Comparison of ENCODE assay signal across 13 cellular contexts in genomic region chr16:31092330-31092729, GRCh38. TPM values are rescaled to one million over a fixed set of nuclear protein-coding genes. Genes with fewer than 3 reads are reported as not detected.
DNase-seq lines count a peak whose midpoint lies in the region; ATAC-seq and TF ChIP-seq lines count a peak whose summit lies in the region.
"Had no signal": no experiment of that assay in that cellular context is flagged by ENCODE, and none has a peak within 500 bp of the region (broad histone marks: within the 10 kb centered on the region; RNA-seq: fewer than 3 reads in every experiment).

No MANE protein-coding gene starts in this region.

- H3K9ac ChIP-seq in DND-41 (ENCODE audit: low read depth, low read length), result no peak overlapping the region
- H3K9ac ChIP-seq: BLaER1 had no signal

- DNase-seq in AG10803 (ENCODE audit: low read depth), result peak; percentile 44
- DNase-seq in DND-41, result no peak
- no peak for DNase-seq in activated CD8-positive, alpha-beta T cell treated with anti-CD3 and anti-CD28 coated beads for 36 hours
- no peak for DNase-seq in mesothelial cell of epicardium (ENCODE audit: low spot score in 2 of 2, unreplicated experiment in 2 of 2)
- no peak for DNase-seq in NCI-H2081 (lab: John Stamatoyannopoulos, UW)
- DNase-seq in activated effector memory CD4-positive, alpha-beta T cell treated with Interleukin-2 at 50 U/mL for 16 hours, result no peak
- DNase-seq in stimulated activated naive CD8-positive, alpha-beta T cell treated with anti-CD3 and anti-CD28 coated beads, Interleukin-15, Interleukin-2, amounts not matched to agents 100 U/mL and 50 U/mL, for 24 hours, result no peak
- DNase-seq: body of pancreas; stimulated activated CD4-positive, alpha-beta T cell treated with anti-CD3 and anti-CD28 coated beads, Interleukin-2, amount 100 ng/mL, for 48 hours; stomach had no signal

- peaks cover 28% of the 10 kb centered on the region for H3K4me1 ChIP-seq in DND-41 (ENCODE audit: insufficient read depth, low read length)

- ATAC-seq in DND-41 (ENCODE audit: insufficient read depth, low read depth) (no peak), GM18907 (IDR thresholded peaks at IDR 0.05; ENCODE audit: unreplicated experiment) (no peak)
- ATAC-seq in activated CD8-positive, alpha-beta T cell treated with anti-CD3 and anti-CD28 coated beads for 36 hours, result no peak
- ATAC-seq in stimulated activated naive CD8-positive, alpha-beta T cell treated with anti-CD3 and anti-CD28 coated beads, Interleukin-15, Interleukin-2, amounts not matched to agents 100 U/mL and 50 U/mL, for 24 hours, result no peak
- ATAC-seq: body of pancreas, psoas muscle had no signal

- intact Hi-C loops in activated CD8-positive, alpha-beta T cell treated with anti-CD3 and anti-CD28 coated beads for 36 hours (cut with micrococcal nuclease), result no loop called here

- POLR2A ChIA-PET in activated CD8-positive, alpha-beta T cell treated with anti-CD3 and anti-CD28 coated beads for 36 hours (lab: Charles Lee), result interaction anchor here (0.8 to 2.3 kb wide), 5 partner anchors 15 to 110 kb away, joined by 3 to 7 read pairs (median 4); partner anchors contain the start of genes FUS, PYCARD, ZNF646 and ZNF668

- peak overlapping the region; percentile 32 for H3K4me3 Mint-ChIP-seq in activated CD8-positive, alpha-beta T cell treated with anti-CD3 and anti-CD28 coated beads for 36 hours
- H3K4me3 Mint-ChIP-seq in mesothelial cell of epicardium, result peak overlapping the region; percentile 37

- no peaks in the 10 kb centered on the region for H3K27me3 ChIP-seq in DND-41 (ENCODE audit: insufficient read depth, low read length, poor library complexity)
- H3K27me3 ChIP-seq: BLaER1, body of pancreas, stomach had no signal

- no peak overlapping the region for H3K27ac Mint-ChIP-seq in activated CD8-positive, alpha-beta T cell treated with anti-CD3 and anti-CD28 coated beads for 36 hours
- H3K27ac Mint-ChIP-seq in mesothelial cell of epicardium, result peak overlapping the region; percentile 3

- H3K4me3 ChIP-seq in AG10803 (ENCODE audit: low read length), result no peak overlapping the region
- H3K4me3 ChIP-seq in DND-41 (ENCODE audit: low read depth in 1 of 2, low read length in 2 of 2), result no peak overlapping the region
- H3K4me3 ChIP-seq: BLaER1, body of pancreas, psoas muscle had no signal

- H3K79me2 ChIP-seq in DND-41 (ENCODE audit: insufficient read depth, low read length), result peaks cover 37% of the 10 kb centered on the region

- no peak overlapping the region for H3K27ac ChIP-seq in DND-41 (ENCODE audit: low read length)
- H3K27ac ChIP-seq: BLaER1, body of pancreas, psoas muscle had no signal

- H3K4me1 Mint-ChIP-seq in activated CD8-positive, alpha-beta T cell treated with anti-CD3 and anti-CD28 coated beads for 36 hours (ENCODE audit: low read depth), result peaks cover 22% of the 10 kb centered on the region
- H3K4me1 Mint-ChIP-seq in mesothelial cell of epicardium, result peaks cover 11% of the 10 kb centered on the region

- H2AFZ ChIP-seq in DND-41 (ENCODE audit: low read depth, low read length), result no peak overlapping the region

- H3K36me3 Mint-ChIP-seq in activated CD8-positive, alpha-beta T cell treated with anti-CD3 and anti-CD28 coated beads for 36 hours (ENCODE audit: low read depth), result peaks cover 17% of the 10 kb centered on the region
- peaks cover 2% of the 10 kb centered on the region for H3K36me3 Mint-ChIP-seq in mesothelial cell of epicardium

- no peaks in the 10 kb centered on the region for H3K9me3 ChIP-seq in DND-41 (ENCODE audit: insufficient read depth, low read length, severe bottlenecking)
- H3K9me3 ChIP-seq: BLaER1, body of pancreas, psoas muscle, stomach had no signal

- CTCF ChIA-PET in activated CD8-positive, alpha-beta T cell treated with anti-CD3 and anti-CD28 coated beads for 36 hours (lab: Charles Lee), result interaction anchor here (0.8 to 2.3 kb wide), 6 partner anchors 19 to 138 kb away, joined by 3 to 11 read pairs (median 4); partner anchors contain the start of genes HSD3B7 and ZNF668

- peak overlapping the region; percentile 78; the same call in 1 of the 2 replicates for H3K4me2 ChIP-seq in DND-41 (ENCODE audit: insufficient read depth, low read length)
- H3K4me2 ChIP-seq: BLaER1 had no signal

- no peaks in the 10 kb centered on the region for H3K27me3 Mint-ChIP-seq in activated CD8-positive, alpha-beta T cell treated with anti-CD3 and anti-CD28 coated beads for 36 hours
- H3K27me3 Mint-ChIP-seq in mesothelial cell of epicardium (ENCODE audit: low read depth), result no peaks in the 10 kb centered on the region

- TF ChIP-seq CTCF in AG10803 (conservative IDR thresholded peaks at IDR 0.05; ENCODE audit: low read length) (no peak), DND-41 (IDR thresholded peaks at IDR 0.05; ENCODE audit: borderline replicate concordance, extremely low read depth, low read length, poor library complexity, severe bottlenecking) (no peak), mesothelial cell of epicardium (IDR thresholded peaks at IDR 0.05; ENCODE audit: unreplicated experiment) (no peak)
- no peak for TF ChIP-seq CTCF in activated CD8-positive, alpha-beta T cell treated with anti-CD3 and anti-CD28 coated beads for 36 hours (IDR thresholded peaks at IDR 0.05)

- H3K36me3 ChIP-seq in DND-41 (ENCODE audit: insufficient read depth, low read length), result peaks cover 40% of the 10 kb centered on the region

- H3K9me3 Mint-ChIP-seq in activated CD8-positive, alpha-beta T cell treated with anti-CD3 and anti-CD28 coated beads for 36 hours, result no peaks in the 10 kb centered on the region
- H3K9me3 Mint-ChIP-seq in mesothelial cell of epicardium, result peaks cover 5% of the 10 kb centered on the region

- H4K20me1 ChIP-seq in DND-41 (ENCODE audit: insufficient read depth, low read length), result 0 out of 2 replicates have a peak, but pooled peaks cover 13% of the 10 kb centered on the region

RNA-seq across cellular contexts. Expression of gene VKORC1, which starts 2.3 kb away (rescaled TPM):
- 10 to 100 TPM; 68.5 to 71.5 TPM for total RNA-seq in activated CD8-positive, alpha-beta T cell treated with anti-CD3 and anti-CD28 coated beads for 36 hours
- 48.6 to 53.7 TPM (median 49.5 TPM) in 3 replicates for total RNA-seq in mesothelial cell of epicardium

RNA-seq across cellular contexts. Expression of gene PRSS53, which starts 3.6 kb away (rescaled TPM):
- 1 to 10 TPM; 5.5 to 8.6 TPM for total RNA-seq in activated CD8-positive, alpha-beta T cell treated with anti-CD3 and anti-CD28 coated beads for 36 hours
- 4.0 to 4.9 TPM (median 4.5 TPM) in 3 replicates for total RNA-seq in mesothelial cell of epicardium

RNA-seq across cellular contexts. Expression of gene BCKDK, which starts 15.9 kb away (rescaled TPM):
- 10 to 100 TPM; 55.1 to 58.7 TPM for total RNA-seq in activated CD8-positive, alpha-beta T cell treated with anti-CD3 and anti-CD28 coated beads for 36 hours
- 36.4 to 37.3 TPM (median 37.0 TPM) in 3 replicates for total RNA-seq in mesothelial cell of epicardium

RNA-seq across cellular contexts. Expression of gene ZNF646, which starts 18.1 kb away (rescaled TPM):
- total RNA-seq in activated CD8-positive, alpha-beta T cell treated with anti-CD3 and anti-CD28 coated beads for 36 hours, result 10 to 100 TPM; 22.0 to 24.4 TPM
- total RNA-seq in mesothelial cell of epicardium, result 20.4 to 22.2 TPM (median 21.4 TPM) in 3 replicates

RNA-seq across cellular contexts. Expression of gene ZNF668, which starts 18.3 kb away (rescaled TPM):
- 10 to 100 TPM; 16.2 to 18.8 TPM for total RNA-seq in activated CD8-positive, alpha-beta T cell treated with anti-CD3 and anti-CD28 coated beads for 36 hours
- 11.8 to 14.1 TPM (median 12.8 TPM) in 3 replicates for total RNA-seq in mesothelial cell of epicardium
